Comparison of ENCODE assay signal across 8 cellular contexts in genomic region chr2:8684885-8685696, GRCh38. TPM values are rescaled to one million over a fixed set of nuclear protein-coding genes. Genes with fewer than 3 reads are reported as not detected.
A peak's percentile ranks its signal among the peaks of the same experiment; 100 is the strongest.
DNase-seq lines count a peak whose midpoint lies in the region; ATAC-seq, FAIRE-seq and TF ChIP-seq lines count a peak whose summit lies in the region.

No MANE protein-coding gene starts in this region.

- H3K4me3 ChIP-seq in WERI-Rb-1 (ENCODE audit: low read depth, low read length) (peak overlapping the region; percentile 51), HepG2 (replicated peaks in 1 of 3; ENCODE audit: insufficient read depth in 1 of 3, low read depth in 2 of 3, low read length in 3 of 3) (peak overlapping the region; percentile 73 to 100 (median 81))

- peak overlapping the region; percentile 100 for H3K27ac ChIP-seq in 22Rv1
- peak overlapping the region; percentile 75 for H3K27ac ChIP-seq in WERI-Rb-1
- peak overlapping the region; percentile 67 for H3K27ac ChIP-seq in HepG2 (ENCODE audit: extremely low read length, insufficient read depth, low read length)

- H3K9me3 ChIP-seq in WERI-Rb-1 (ENCODE audit: severe bottlenecking) = no peaks in the 10 kb centered on the region
- no peaks in the 10 kb centered on the region for H3K9me3 ChIP-seq in HepG2 (ENCODE audit: low read length)

- H3K4me1 Mint-ChIP-seq in chondrocyte (ENCODE audit: low read depth) = peaks cover 28% of the 10 kb centered on the region

- POLR2A ChIA-PET in HepG2 (lab: Yijun Ruan, JAX) = interaction anchor here (0.6 to 1.8 kb wide), 16 partner anchors 23 to 1335 kb away, joined by 3 to 37 read pairs (median 6); no protein-coding TSS in a partner anchor

- WGBS in HepG2 (ENCODE audit: low lambda C conversion rate) = under 1% methylated on average over 47 of the region's 87 CpGs

- CTCF ChIA-PET in HepG2 (lab: Yijun Ruan, JAX; ENCODE audit: low intra/inter-chr PET ratio, low total read pairs) = interaction anchor here (0.8 to 4.6 kb wide), 5 partner anchors 29 to 159 kb away, joined by 3 to 56 read pairs (median 6); no protein-coding TSS in a partner anchor

- peak; percentile 60; the same call in 1 of the 2 replicates for TF ChIP-seq RAD21 in HepG2 (CRISPR knock-in tag; IDR thresholded peaks at IDR 0.05)

- H3K79me2 ChIP-seq in HepG2 (ENCODE audit: insufficient read depth, low read length) = peaks cover 31% of the 10 kb centered on the region

- TF ChIP-seq CTCF in 22Rv1 (IDR thresholded peaks at IDR 0.05) (no peak), WERI-Rb-1 (IDR thresholded peaks at IDR 0.05; ENCODE audit: low read depth, low read length) (no peak), chondrocyte (IDR thresholded peaks at IDR 0.05) (no peak), HepG2 (CRISPR knock-in tag; IDR thresholded peaks at IDR 0.05) (peak; percentile 27; the same call in 1 of the 2 replicates)

- H2AFZ ChIP-seq in HepG2 (ENCODE audit: low read length) = no peak overlapping the region

- peaks cover 13% of the 10 kb centered on the region for H3K4me1 ChIP-seq in HepG2 (ENCODE audit: insufficient read depth, low read length)

- DNase-seq in NCI-H1105 treated with DMSO at 0.1 percent for 48 hours (lab: John Stamatoyannopoulos, UW) = peak; percentile 88
- peak; percentile 73 for DNase-seq in WERI-Rb-1
- DNase-seq in chondrocyte (ENCODE audit: low spot score) = peak; percentile 90
- peak; percentile 59 for DNase-seq in HepG2 (ENCODE audit: low spot score)
- DNase-seq in stimulated activated CD4-positive, alpha-beta T cell treated with anti-CD3 and anti-CD28 coated beads, Interleukin-2, amount 100 ng/mL, for 48 hours = peak; percentile 56 to 59

- H3K36me3 Mint-ChIP-seq in chondrocyte (ENCODE audit: low read depth) = no peaks in the 10 kb centered on the region

- H3K27ac Mint-ChIP-seq in chondrocyte (ENCODE audit: unreplicated experiment) = peak overlapping the region; percentile 75

- no peaks in the 10 kb centered on the region for H3K9me3 Mint-ChIP-seq in chondrocyte (ENCODE audit: low read depth)

- H3K4me2 ChIP-seq in HepG2 (ENCODE audit: low read depth, low read length) = peak overlapping the region; percentile 97

- intact Hi-C loops in HepG2 (cut with micrococcal nuclease; ENCODE audit: unreplicated experiment) = loop anchor here (1.0 to 5.0 kb wide), 5 partner anchors 160 to 1588 kb away; no protein-coding TSS in a partner anchor

- TSS peak; percentile 29 for BruUV-seq in HepG2 (replicated peaks; lab: Mats Ljungman, UMichigan)

- in situ Hi-C loops in HepG2 (cut with HindIII; ENCODE audit: extremely low pct_ligation_motif_present, low pct_unique_long_range_greater_than_20kb) = loop anchor here (5.0 kb wide), 2 partner anchors 158 to 1258 kb away; no protein-coding TSS in a partner anchor

- TF ChIP-seq EP300 in HepG2 (IDR thresholded peaks at IDR 0.05; ENCODE audit: low read depth in 2 of 2, low read length in 2 of 2) (no peak), HepG2 (CRISPR knock-in tag; IDR thresholded peaks at IDR 0.05; ENCODE audit: borderline replicate concordance) (no peak)

- peak overlapping the region; percentile 70 for H3K9ac ChIP-seq in HepG2 (ENCODE audit: insufficient read depth, low read depth, low read length)

- no peaks in the 10 kb centered on the region for H3K27me3 Mint-ChIP-seq in chondrocyte (ENCODE audit: low read depth)

- TF ChIP-seq POLR2A in GM18505 (IDR thresholded peaks at IDR 0.05; ENCODE audit: borderline replicate concordance, extremely low read depth, insufficient read depth, insufficient read length) (no peak), HepG2 (IDR thresholded peaks at IDR 0.05; ENCODE audit: insufficient read depth in 1 of 2, low read depth in 2 of 2, low read length in 2 of 2) (peak in 1 of 2 experiments; percentile 63; a peak in 1 of 4 replicates)

- H3K36me3 ChIP-seq in WERI-Rb-1 = peaks cover 8% of the 10 kb centered on the region
- H3K36me3 ChIP-seq in HepG2 (replicated peaks in 1 of 2; ENCODE audit: control insufficient read depth in 1 of 2, insufficient read depth in 2 of 2, low read length in 2 of 2) = no peaks in the 10 kb centered on the region

- H3K27me3 ChIP-seq in WERI-Rb-1 (ENCODE audit: insufficient read depth, low read depth, severe bottlenecking) (no peaks in the 10 kb centered on the region), HepG2 (ENCODE audit: control insufficient read depth in 1 of 2, insufficient read depth in 2 of 2, low read length in 2 of 2) (peaks cover 0 to 8% of the 10 kb centered on the region in 2 experiments; a peak in 1 of 5 replicates)

- ATAC-seq in GM18505 (IDR thresholded peaks at IDR 0.05; ENCODE audit: unreplicated experiment) (peak; percentile 1), HepG2 (peak; percentile 64), GM18867 (IDR thresholded peaks at IDR 0.05; ENCODE audit: unreplicated experiment) (no peak)

- peak overlapping the region; percentile 74 for H3K4me3 Mint-ChIP-seq in chondrocyte (ENCODE audit: unreplicated experiment)

- FAIRE-seq in HepG2 (lab: Jason Lieb, UNC) = no peak

- H4K20me1 ChIP-seq in HepG2 (ENCODE audit: insufficient read depth, low read length) = peaks cover 21% of the 10 kb centered on the region

TF ChIP-seq in HepG2, 621 proteins besides CTCF, POLR2A, EP300 and RAD21 (continues in another document):
- TF ChIP-seq ZFP36 (IDR thresholded peaks at IDR 0.05; ENCODE audit: borderline replicate concordance, low read depth, low read length, partially characterized antibody) (no peak), HDAC6 (IDR thresholded peaks at IDR 0.05; ENCODE audit: low read depth, low read length) (0 out of 2 replicates have a peak, but pooled peaks have one; percentile 37)
- TF ChIP-seq, protein P1, sequence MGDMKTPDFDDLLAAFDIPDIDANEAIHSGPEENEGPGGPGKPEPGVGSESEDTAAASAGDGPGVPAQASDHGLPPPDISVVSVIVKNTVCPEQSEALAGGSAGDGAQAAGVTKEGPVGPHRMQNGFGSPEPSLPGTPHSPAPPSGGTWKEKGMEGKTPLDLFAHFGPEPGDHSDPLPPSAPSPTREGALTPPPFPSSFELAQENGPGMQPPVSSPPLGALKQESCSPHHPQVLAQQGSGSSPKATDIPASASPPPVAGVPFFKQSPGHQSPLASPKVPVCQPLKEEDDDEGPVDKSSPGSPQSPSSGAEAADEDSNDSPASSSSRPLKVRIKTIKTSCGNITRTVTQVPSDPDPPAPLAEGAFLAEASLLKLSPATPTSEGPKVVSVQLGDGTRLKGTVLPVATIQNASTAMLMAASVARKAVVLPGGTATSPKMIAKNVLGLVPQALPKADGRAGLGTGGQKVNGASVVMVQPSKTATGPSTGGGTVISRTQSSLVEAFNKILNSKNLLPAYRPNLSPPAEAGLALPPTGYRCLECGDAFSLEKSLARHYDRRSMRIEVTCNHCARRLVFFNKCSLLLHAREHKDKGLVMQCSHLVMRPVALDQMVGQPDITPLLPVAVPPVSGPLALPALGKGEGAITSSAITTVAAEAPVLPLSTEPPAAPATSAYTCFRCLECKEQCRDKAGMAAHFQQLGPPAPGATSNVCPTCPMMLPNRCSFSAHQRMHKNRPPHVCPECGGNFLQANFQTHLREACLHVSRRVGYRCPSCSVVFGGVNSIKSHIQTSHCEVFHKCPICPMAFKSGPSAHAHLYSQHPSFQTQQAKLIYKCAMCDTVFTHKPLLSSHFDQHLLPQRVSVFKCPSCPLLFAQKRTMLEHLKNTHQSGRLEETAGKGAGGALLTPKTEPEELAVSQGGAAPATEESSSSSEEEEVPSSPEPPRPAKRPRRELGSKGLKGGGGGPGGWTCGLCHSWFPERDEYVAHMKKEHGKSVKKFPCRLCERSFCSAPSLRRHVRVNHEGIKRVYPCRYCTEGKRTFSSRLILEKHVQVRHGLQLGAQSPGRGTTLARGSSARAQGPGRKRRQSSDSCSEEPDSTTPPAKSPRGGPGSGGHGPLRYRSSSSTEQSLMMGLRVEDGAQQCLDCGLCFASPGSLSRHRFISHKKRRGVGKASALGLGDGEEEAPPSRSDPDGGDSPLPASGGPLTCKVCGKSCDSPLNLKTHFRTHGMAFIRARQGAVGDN (CRISPR knock-in tag; IDR thresholded peaks at IDR 0.05) = peak; percentile 97
- TF ChIP-seq, protein P2, sequence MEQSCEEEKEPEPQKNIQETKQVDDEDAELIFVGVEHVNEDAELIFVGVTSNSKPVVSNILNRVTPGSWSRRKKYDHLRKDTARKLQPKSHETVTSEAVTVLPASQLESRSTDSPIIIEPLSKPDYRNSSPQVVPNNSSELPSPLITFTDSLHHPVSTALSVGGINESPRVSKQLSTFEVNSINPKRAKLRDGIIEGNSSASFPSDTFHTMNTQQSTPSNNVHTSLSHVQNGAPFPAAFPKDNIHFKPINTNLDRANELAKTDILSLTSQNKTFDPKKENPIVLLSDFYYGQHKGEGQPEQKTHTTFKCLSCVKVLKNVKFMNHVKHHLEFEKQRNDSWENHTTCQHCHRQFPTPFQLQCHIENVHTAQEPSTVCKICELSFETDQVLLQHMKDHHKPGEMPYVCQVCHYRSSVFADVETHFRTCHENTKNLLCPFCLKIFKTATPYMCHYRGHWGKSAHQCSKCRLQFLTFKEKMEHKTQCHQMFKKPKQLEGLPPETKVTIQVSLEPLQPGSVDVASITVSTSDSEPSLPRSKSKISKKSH (CRISPR knock-in tag; IDR thresholded peaks at IDR 0.05; ENCODE audit: borderline replicate concordance) = peak; percentile 88; the same call in 1 of the 2 replicates

RNA-seq across cellular contexts. Expression of gene ID2, which starts 3.2 kb away (rescaled TPM):
- total RNA-seq in chondrocyte = 23.1 to 50.5 TPM (median 23.2 TPM) in 3 replicates
- total RNA-seq in HepG2 (2016; rRNA removed; fragmentation: Illumina TruSeq; extraction: Trizol) = 214 and 258 TPM in 2 replicates
- total RNA-seq in HepG2 (2016; cell fraction: cytosol; rRNA removed; fragmentation: Illumina TruSeq; extraction: Trizol; ENCODE audit: low read depth) = 123 and 125 TPM in 2 replicates
- total RNA-seq in HepG2 (2016; cell fraction: insoluble cytoplasmic fraction; rRNA removed; fragmentation: Illumina TruSeq; extraction: Trizol) = 231 and 299 TPM in 2 replicates
- 120 and 130 TPM in 2 replicates for total RNA-seq in HepG2 (2016; cell fraction: membrane; rRNA removed; fragmentation: Illumina TruSeq; extraction: Trizol)
- 161 and 168 TPM in 2 replicates for total RNA-seq in HepG2 (2016; cell fraction: nucleus; rRNA removed; fragmentation: Illumina TruSeq; extraction: Trizol)
- polyA plus RNA-seq in HepG2 (2011; rRNA removed) = 610 and 719 TPM in 2 replicates
- polyA plus RNA-seq in HepG2 (2011; cell fraction: cytosol; rRNA removed) = 553 and 655 TPM in 2 replicates
- 354 and 556 TPM in 2 replicates for polyA plus RNA-seq in HepG2 (2011; cell fraction: nucleus; rRNA removed)
- 144 and 150 TPM in 2 replicates for polyA plus RNA-seq in HepG2 (2012)
- 39.6 and 40.9 TPM in 2 replicates for polyA plus RNA-seq in HepG2 (2016; cell fraction: cytosol; fragmentation: Illumina TruSeq; extraction: Trizol; ENCODE audit: low read depth)
- 355 and 371 TPM in 2 replicates for polyA plus RNA-seq in HepG2 (2016; cell fraction: insoluble cytoplasmic fraction; fragmentation: Illumina TruSeq; extraction: Trizol; ENCODE audit: low read depth)
- 61.5 and 69.8 TPM in 2 replicates for polyA plus RNA-seq in HepG2 (2016; cell fraction: membrane; fragmentation: Illumina TruSeq; extraction: Trizol; ENCODE audit: low read depth)
- polyA plus RNA-seq in HepG2 (2016; cell fraction: nucleus; fragmentation: Illumina TruSeq; extraction: Trizol; ENCODE audit: insufficient read depth, low read depth) = 375 and 408 TPM in 2 replicates
- 143 and 451 TPM in 2 replicates for polyA minus RNA-seq in HepG2 (2011; rRNA and poly(A)+ RNA removed; ENCODE audit: low replicate concordance)
- polyA minus RNA-seq in HepG2 (2011; cell fraction: cytosol; rRNA and poly(A)+ RNA removed) = 138 and 177 TPM in 2 replicates
- 115 and 276 TPM in 2 replicates for polyA minus RNA-seq in HepG2 (2011; cell fraction: nucleus; rRNA and poly(A)+ RNA removed)
